In the genomic region with DNA sequence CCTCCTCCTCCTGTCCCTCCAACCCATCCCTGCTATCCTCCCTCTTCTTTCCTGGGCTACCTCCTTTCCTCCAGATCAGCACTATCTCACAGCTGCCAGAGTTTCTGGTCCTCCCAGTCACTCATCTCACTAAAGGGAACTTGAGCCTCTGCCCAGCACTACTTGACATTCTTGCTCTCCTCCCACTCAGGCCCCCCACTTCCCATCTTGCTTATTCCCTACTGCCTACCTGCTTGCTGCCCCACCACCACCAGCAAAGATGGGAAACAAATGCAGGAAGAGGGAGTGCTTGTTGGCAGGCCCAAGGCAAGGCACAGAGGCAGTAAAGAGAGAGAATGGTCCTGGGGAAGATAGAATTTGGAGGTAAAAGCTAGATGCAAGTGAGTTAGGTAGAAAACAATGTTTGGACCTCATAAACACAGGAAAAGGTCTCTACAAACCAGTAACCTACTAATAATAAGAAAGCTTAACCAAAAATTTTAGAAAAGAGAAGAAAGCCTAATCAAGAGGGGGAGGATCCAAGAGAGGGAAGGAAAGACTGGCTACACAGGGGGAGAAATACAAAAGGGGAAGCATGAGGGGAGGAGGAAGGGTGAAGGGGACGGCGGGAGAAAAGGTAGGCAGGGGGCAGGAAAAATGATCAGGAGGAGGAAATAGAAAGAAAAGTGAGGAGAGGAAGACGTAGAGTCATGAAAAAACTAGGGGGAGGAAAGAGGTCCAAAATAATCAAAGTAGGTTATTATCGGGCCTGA, we compare ENCODE assay signal across 11 cellular contexts.
DNase-seq lines count a peak whose midpoint lies in the region; ATAC-seq, FAIRE-seq and TF ChIP-seq lines count a peak whose summit lies in the region.
"Had no signal": no experiment of that assay in that cellular context is flagged by ENCODE, and none has a peak within 500 bp of the region (broad histone marks: within the 10 kb centered on the region; RNA-seq: fewer than 3 reads in every experiment).

No MANE protein-coding gene starts in this region.

- H3K36me3 Mint-ChIP-seq in T-helper 17 cell (ENCODE audit: low read depth), result no peaks in the 10 kb centered on the region

- H3K36me3 ChIP-seq in left ventricle myocardium inferior (no peaks in the 10 kb centered on the region), uterus (no peaks in the 10 kb centered on the region), ovary (no peaks in the 10 kb centered on the region)
- H3K36me3 ChIP-seq: prostate gland had no signal

- peak overlapping the region; percentile 96 for H3K4me3 Mint-ChIP-seq in T-helper 17 cell

- H3K9me3 ChIP-seq in left ventricle myocardium inferior (replicated peaks) (no peaks in the 10 kb centered on the region), T-helper 17 cell (ENCODE audit: control insufficient read depth, low read length, poor library complexity, severe bottlenecking) (no peaks in the 10 kb centered on the region), uterus (no peaks in the 10 kb centered on the region), ovary (no peaks in the 10 kb centered on the region)
- H3K9me3 ChIP-seq: prostate gland had no signal

- intact Hi-C loops in left ventricle myocardium inferior (cut with micrococcal nuclease) (no loop called here), Right ventricle myocardium inferior (cut with DNase I) (no loop called here), uterus (cut with DNase I; ENCODE audit: low total_unique reads) (no loop called here), ovary (cut with DNase I) (no loop called here)

- no peak for TF ChIP-seq POLR2A in uterus (IDR thresholded peaks at IDR 0.05)
- TF ChIP-seq POLR2A in ovary (IDR thresholded peaks at IDR 0.05), result no peak

- H3K27me3 Mint-ChIP-seq in T-helper 17 cell, result no peaks in the 10 kb centered on the region

- no peak overlapping the region for H3K27ac ChIP-seq in left ventricle myocardium inferior (replicated peaks)
- peak overlapping the region; percentile 11 to 84 for H3K27ac ChIP-seq in uterus
- no peak overlapping the region for H3K27ac ChIP-seq in ovary

- DNase-seq in left ventricle myocardium inferior (no peak), Right ventricle myocardium inferior (ENCODE audit: missing footprints) (no peak), T-helper 17 cell (no peak), iris pigment epithelial cell (ENCODE audit: low read depth) (peak; percentile 7), uterus (no peak), GM19239 (ENCODE audit: insufficient read length, low spot score) (no peak), ovary (no peak)
- DNase-seq: activated naive CD4-positive, alpha-beta T cell had no signal

- H3K4me1 Mint-ChIP-seq in T-helper 17 cell, result peaks cover 45% of the 10 kb centered on the region

- H3K4me1 ChIP-seq in left ventricle myocardium inferior (peaks cover 19% of the 10 kb centered on the region), uterus (peaks cover 3 to 5% of the 10 kb centered on the region in 2 donors), ovary (ENCODE audit: insufficient read depth) (peaks cover 4% of the 10 kb centered on the region)
- H3K4me1 ChIP-seq: prostate gland had no signal

- H3K4me3 ChIP-seq in left ventricle myocardium inferior, result peak overlapping the region; percentile 66
- H3K4me3 ChIP-seq in uterus, result no peak overlapping the region
- no peak overlapping the region for H3K4me3 ChIP-seq in ovary

- H3K27me3 ChIP-seq in left ventricle myocardium inferior (ENCODE audit: low read depth), result peaks cover 24% of the 10 kb centered on the region
- H3K27me3 ChIP-seq in uterus, result no peaks in the 10 kb centered on the region
- H3K27me3 ChIP-seq in ovary, result no peaks in the 10 kb centered on the region

- no peak for TF ChIP-seq EP300 in ovary (IDR thresholded peaks at IDR 0.05)

- no peak for FAIRE-seq in GM19239 (lab: Jason Lieb, UNC)
- FAIRE-seq: RCC 7860 had no signal

- TF ChIP-seq CTCF in left ventricle myocardium inferior (IDR thresholded peaks at IDR 0.05; ENCODE audit: borderline replicate concordance) (no peak), uterus (IDR thresholded peaks at IDR 0.05) (no peak), ovary (IDR thresholded peaks at IDR 0.05) (no peak)

- WGBS in ovary, 3 donors, result 73 to 91% (median 87%) methylated on average over 4 of the region's 4 CpGs

- peak overlapping the region; percentile 92 for H3K27ac Mint-ChIP-seq in T-helper 17 cell

- ATAC-seq in Right ventricle myocardium inferior, result no peak
- ATAC-seq in T-helper 17 cell, result no peak
- ATAC-seq in HG02981 (IDR thresholded peaks at IDR 0.05; ENCODE audit: unreplicated experiment), result no peak

Comparison
In these comparisons a context has a peak if more than half of its experiments do, and no peak if none do; other contexts are left out.
1. H3K27ac ChIP-seq: peak in uterus (2 of 2); none in left ventricle myocardium inferior (single experiment) and ovary (0 of 2).